12 cellular contexts compared by ENCODE assay signal in genomic region chr14:89283327-89284060, GRCh38.
DNase-seq lines count a peak whose midpoint lies in the region; ATAC-seq and TF ChIP-seq lines count a peak whose summit lies in the region.
"Had no signal": no experiment of that assay in that cellular context is flagged by ENCODE, and none has a peak within 500 bp of the region (broad histone marks: within the 10 kb centered on the region; RNA-seq: fewer than 3 reads in every experiment).

No MANE protein-coding gene starts in this region.

- POLR2A ChIA-PET in CD8-positive, alpha-beta T cell (lab: Charles Lee) = interaction anchor here (1.1 kb wide), 1 partner anchor 13 kb away, joined by 3 read pairs; no protein-coding TSS in a partner anchor
- POLR2A ChIA-PET in A673 (lab: Charles Lee; ENCODE audit: low non-redundant PET) = no interaction called here

- peaks cover 54% of the 10 kb centered on the region for H3K36me3 Mint-ChIP-seq in CD8-positive, alpha-beta T cell
- peaks cover 55% of the 10 kb centered on the region for H3K36me3 Mint-ChIP-seq in activated naive CD8-positive, alpha-beta T cell treated with anti-CD3 and anti-CD28 coated beads for 36 hours

- H3K9me3 Mint-ChIP-seq in CD8-positive, alpha-beta T cell = no peaks in the 10 kb centered on the region
- H3K9me3 Mint-ChIP-seq in activated naive CD8-positive, alpha-beta T cell treated with anti-CD3 and anti-CD28 coated beads for 36 hours = no peaks in the 10 kb centered on the region
- H3K9me3 Mint-ChIP-seq: CD4-positive, alpha-beta memory T cell had no signal

- DNase-seq in CD8-positive, alpha-beta T cell = peak in 1 of 7 experiments; percentile 7
- DNase-seq in activated naive CD8-positive, alpha-beta T cell treated with anti-CD3 and anti-CD28 coated beads for 36 hours = peak; percentile 47
- DNase-seq in NCI-H446 treated with DMSO at 0.1 percent for 48 hours (lab: John Stamatoyannopoulos, UW) = no peak
- no peak for DNase-seq in A673 (ENCODE audit: low spot score)
- no peak for DNase-seq in left lobe of liver (ENCODE audit: low spot score)
- DNase-seq: CD4-positive, alpha-beta memory T cell; islet precursor cell; right cardiac atrium had no signal

- H3K9me3 ChIP-seq in CD8-positive, alpha-beta T cell (ENCODE audit: low read length) = no peaks in the 10 kb centered on the region
- no peaks in the 10 kb centered on the region for H3K9me3 ChIP-seq in A673 (ENCODE audit: low read depth, low read length, poor library complexity, severe bottlenecking)
- H3K9me3 ChIP-seq: vagina had no signal

- intact Hi-C loops in CD8-positive, alpha-beta T cell (cut with DNase I, micrococcal nuclease) = no loop called here
- intact Hi-C loops in A673 (cut with micrococcal nuclease; ENCODE audit: unreplicated experiment) = no loop called here

- peaks cover 6% of the 10 kb centered on the region for H3K36me3 ChIP-seq in CD8-positive, alpha-beta T cell (ENCODE audit: insufficient read depth, low read length)
- no peaks in the 10 kb centered on the region for H3K36me3 ChIP-seq in A673 (ENCODE audit: insufficient read depth, low read length, poor library complexity, severe bottlenecking)
- H3K36me3 ChIP-seq: vagina had no signal

- no peaks in the 10 kb centered on the region for H3K27me3 Mint-ChIP-seq in CD8-positive, alpha-beta T cell (ENCODE audit: low read depth)
- no peaks in the 10 kb centered on the region for H3K27me3 Mint-ChIP-seq in activated naive CD8-positive, alpha-beta T cell treated with anti-CD3 and anti-CD28 coated beads for 36 hours
- H3K27me3 Mint-ChIP-seq: CD4-positive, alpha-beta memory T cell had no signal

- no peaks in the 10 kb centered on the region for H3K27me3 ChIP-seq in CD8-positive, alpha-beta T cell (ENCODE audit: insufficient read depth, low read length)
- no peaks in the 10 kb centered on the region for H3K27me3 ChIP-seq in A673 (replicated peaks; ENCODE audit: insufficient read depth, low read depth, low read length, poor library complexity)
- H3K27me3 ChIP-seq: vagina had no signal

- CTCF ChIA-PET in CD8-positive, alpha-beta T cell (lab: Charles Lee) = interaction anchor here (0.7 kb wide), 1 partner anchor 483 kb away, joined by 3 read pairs; no protein-coding TSS in a partner anchor
- CTCF ChIA-PET in A673 (lab: Charles Lee) = no interaction called here

- H3K27ac ChIP-seq in CD8-positive, alpha-beta T cell (ENCODE audit: low read depth, low read length) = no peak overlapping the region
- H3K27ac ChIP-seq in A673 (ENCODE audit: low read depth, low read length, poor library complexity, severe bottlenecking) = no peak overlapping the region
- H3K27ac ChIP-seq: vagina had no signal

- no peak for TF ChIP-seq CTCF in CD8-positive, alpha-beta T cell (IDR thresholded peaks at IDR 0.05)
- no peak for TF ChIP-seq CTCF in A673 (conservative IDR thresholded peaks at IDR 0.05; ENCODE audit: low read depth, low read length)

- H3K27ac Mint-ChIP-seq in CD8-positive, alpha-beta T cell = peak overlapping the region; percentile 71
- H3K27ac Mint-ChIP-seq in activated naive CD8-positive, alpha-beta T cell treated with anti-CD3 and anti-CD28 coated beads for 36 hours = peak overlapping the region; percentile 63

- peaks cover 63% of the 10 kb centered on the region for H3K4me1 Mint-ChIP-seq in CD8-positive, alpha-beta T cell (ENCODE audit: low read depth)
- peaks cover 55% of the 10 kb centered on the region for H3K4me1 Mint-ChIP-seq in activated naive CD8-positive, alpha-beta T cell treated with anti-CD3 and anti-CD28 coated beads for 36 hours

- peak; percentile 67 for ATAC-seq in CD8-positive, alpha-beta T cell
- peak; percentile 86 for ATAC-seq in GM19463 (IDR thresholded peaks at IDR 0.05; ENCODE audit: unreplicated experiment)
- ATAC-seq in HG03135 (IDR thresholded peaks at IDR 0.05; ENCODE audit: unreplicated experiment) = peak; percentile 70
- ATAC-seq in esophagus mucosa = no peak
- ATAC-seq in left lobe of liver = no peak

- no peak overlapping the region for H3K4me3 ChIP-seq in CD8-positive, alpha-beta T cell (ENCODE audit: low read depth, low read length)
- H3K4me3 ChIP-seq in A673 (ENCODE audit: low read depth, low read length, poor library complexity, severe bottlenecking) = no peak overlapping the region
- H3K4me3 ChIP-seq: vagina had no signal

- H3K4me3 Mint-ChIP-seq in CD8-positive, alpha-beta T cell = peak overlapping the region; percentile 18
- H3K4me3 Mint-ChIP-seq in activated naive CD8-positive, alpha-beta T cell treated with anti-CD3 and anti-CD28 coated beads for 36 hours = no peak overlapping the region
- H3K4me3 Mint-ChIP-seq: CD4-positive, alpha-beta memory T cell had no signal

- H3K4me1 ChIP-seq in CD8-positive, alpha-beta T cell (ENCODE audit: insufficient read depth, low read length) = peaks cover 16% of the 10 kb centered on the region
- no peaks in the 10 kb centered on the region for H3K4me1 ChIP-seq in A673 (ENCODE audit: insufficient read depth, low read length, poor library complexity, severe bottlenecking)

- no TSS peak for BruUV-seq in A673 (replicated peaks; lab: Mats Ljungman, UMichigan)

Comparison
In these comparisons a context has a peak if more than half of its experiments do, and no peak if none do; other contexts are left out.
1. ATAC-seq: peak in CD8-positive, alpha-beta T cell (single experiment), GM19463 (single experiment) and HG03135 (single experiment); none in esophagus mucosa (single experiment) and left lobe of liver (single experiment).